In the genomic region with DNA sequence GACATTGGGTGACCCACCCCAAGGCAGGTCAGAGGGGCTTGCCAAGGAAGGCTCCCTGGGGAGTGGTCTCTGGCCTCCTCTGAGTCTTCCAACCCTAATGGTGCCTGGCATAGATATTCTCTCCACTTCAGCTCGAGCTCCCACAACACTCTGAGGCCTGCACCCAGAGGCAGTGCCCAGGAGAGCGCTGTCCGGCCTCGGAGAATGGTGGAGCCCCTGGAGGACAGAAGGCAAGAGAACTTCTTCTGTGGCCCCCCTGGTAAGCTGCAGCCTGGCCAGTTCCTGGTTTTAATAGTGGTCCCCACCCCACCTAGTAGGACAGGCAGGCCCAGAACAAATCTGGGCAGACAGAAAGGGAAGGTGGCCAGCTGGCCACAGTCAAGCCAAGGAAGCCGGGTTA, we compare ENCODE assay signal across 24 cellular contexts. TPM values are rescaled to one million over a fixed set of nuclear protein-coding genes. Genes with fewer than 3 reads are reported as not detected.
DNase-seq lines count a peak whose midpoint lies in the region; ATAC-seq, FAIRE-seq and TF ChIP-seq lines count a peak whose summit lies in the region.
"Had no signal": no experiment of that assay in that cellular context is flagged by ENCODE, and none has a peak within 500 bp of the region (broad histone marks: within the 10 kb centered on the region; RNA-seq: fewer than 3 reads in every experiment).

No MANE protein-coding gene starts in this region.

- CTCF ChIA-PET in CD4-positive, alpha-beta T cell (lab: Charles Lee) = no interaction called here
- CTCF ChIA-PET in RWPE1 (lab: Yijun Ruan, JAX) = interaction anchor here (0.6 to 5.9 kb wide), 3 partner anchors 24 to 175 kb away, joined by 3 to 112 read pairs (median 3); a partner anchor contains a TSS

- H3K27me3 ChIP-seq in CD4-positive, alpha-beta T cell (ENCODE audit: control insufficient read depth, insufficient read depth, low read length) = no peaks in the 10 kb centered on the region
- H3K27me3 ChIP-seq in endodermal cell (ENCODE audit: control insufficient read depth, insufficient read depth, low read length, poor library complexity, severe bottlenecking) (peaks cover 65% of the 10 kb centered on the region), spleen (replicated peaks in 1 of 7) (no peaks in the 10 kb centered on the region)
- H3K27me3 ChIP-seq: BLaER1 treated with 17β-estradiol and CSF1 and Interleukin-3, amounts not matched to agents 10 nM and 100 nM had no signal

- POLR2A ChIA-PET in CD4-positive, alpha-beta T cell (lab: Charles Lee) = interaction anchor here (1.0 kb wide), 1 partner anchor 40 kb away, joined by 7 read pairs; a partner anchor contains a TSS
- POLR2A ChIA-PET in RWPE1 (lab: Yijun Ruan, JAX; ENCODE audit: low non-redundant PET) = no interaction called here

- peaks cover 4% of the 10 kb centered on the region for H3K36me3 Mint-ChIP-seq in CD4-positive, alpha-beta T cell (ENCODE audit: low read depth)
- no peaks in the 10 kb centered on the region for H3K36me3 Mint-ChIP-seq in endodermal cell (ENCODE audit: low read depth)

- no peaks in the 10 kb centered on the region for H3K27me3 Mint-ChIP-seq in CD4-positive, alpha-beta T cell
- peaks cover 69% of the 10 kb centered on the region for H3K27me3 Mint-ChIP-seq in endodermal cell (ENCODE audit: insufficient read depth)
- H3K27me3 Mint-ChIP-seq: CD4-positive, alpha-beta memory T cell; CD8-positive, alpha-beta memory T cell had no signal

- no peaks in the 10 kb centered on the region for H3K9me3 ChIP-seq in CD4-positive, alpha-beta T cell (ENCODE audit: control insufficient read depth, low read length)
- no peaks in the 10 kb centered on the region for H3K9me3 ChIP-seq in endodermal cell (ENCODE audit: control insufficient read depth, low read length)
- no peaks in the 10 kb centered on the region for H3K9me3 ChIP-seq in spleen
- no peaks in the 10 kb centered on the region for H3K9me3 ChIP-seq in kidney (ENCODE audit: control insufficient read depth in 1 of 2, low read length in 2 of 2)
- H3K9me3 ChIP-seq: BLaER1 treated with 17β-estradiol and CSF1 and Interleukin-3, amounts not matched to agents 10 nM and 100 nM had no signal

- no peak for ATAC-seq in CD4-positive, alpha-beta T cell (ENCODE audit: poor library complexity)

- peaks cover 17% of the 10 kb centered on the region for H3K4me1 Mint-ChIP-seq in CD4-positive, alpha-beta T cell (ENCODE audit: low read depth)
- H3K4me1 Mint-ChIP-seq in endodermal cell = no peaks in the 10 kb centered on the region

- no peak for FAIRE-seq in kidney (lab: Jason Lieb, UNC)
- FAIRE-seq: A204.1, G401.6, GM19239 had no signal

- no peak overlapping the region for H3K27ac Mint-ChIP-seq in CD4-positive, alpha-beta T cell
- no peak overlapping the region for H3K27ac Mint-ChIP-seq in endodermal cell

- H3K4me3 ChIP-seq in endodermal cell (ENCODE audit: low read length) (no peak overlapping the region), spleen (no peak overlapping the region), kidney (ENCODE audit: low read length in 2 of 2) (no peak overlapping the region)
- H3K4me3 ChIP-seq: BLaER1 treated with 17β-estradiol and CSF1 and Interleukin-3, amounts not matched to agents 10 nM and 100 nM had no signal

- no peak overlapping the region for H3K27ac ChIP-seq in CD4-positive, alpha-beta T cell (ENCODE audit: low read depth, low read length)
- H3K27ac ChIP-seq in RWPE1 (peak overlapping the region; percentile 3; the same call in 1 of the 2 replicates), endodermal cell (ENCODE audit: low read depth, low read length) (no peak overlapping the region), spleen (no peak overlapping the region), kidney (ENCODE audit: low read depth in 2 of 2, low read length in 2 of 2) (no peak overlapping the region)
- H3K27ac ChIP-seq: BLaER1 treated with 17β-estradiol and CSF1 and Interleukin-3, amounts not matched to agents 10 nM and 100 nM; C4-2B had no signal

- intact Hi-C loops in CD4-positive, alpha-beta T cell (cut with DNase I, micrococcal nuclease) = no loop called here
- intact Hi-C loops in spleen (cut with DNase I; ENCODE audit: low total_unique reads) (loop anchor here (10.0 kb wide), 1 partner anchor 50 kb away; no protein-coding TSS in a partner anchor), kidney (cut with DNase I) (no loop called here)

- peak overlapping the region; percentile 54 for H3K4me3 Mint-ChIP-seq in CD4-positive, alpha-beta T cell
- H3K4me3 Mint-ChIP-seq in endodermal cell = no peak overlapping the region

- H3K9ac ChIP-seq in endodermal cell (ENCODE audit: extremely low read depth, low read length, poor library complexity, severe bottlenecking) = no peak overlapping the region
- no peak overlapping the region for H3K9ac ChIP-seq in kidney (ENCODE audit: low read length in 2 of 2)
- H3K9ac ChIP-seq: BLaER1 treated with 17β-estradiol and CSF1 and Interleukin-3, amounts not matched to agents 10 nM and 100 nM had no signal

- H3K4me1 ChIP-seq in endodermal cell (ENCODE audit: control insufficient read depth, insufficient read depth, low read length) = no peaks in the 10 kb centered on the region
- H3K4me1 ChIP-seq in spleen = peaks cover 10 to 33% (median 20%) of the 10 kb centered on the region in 6 donors
- peaks cover 0 to 4% of the 10 kb centered on the region in 2 donors for H3K4me1 ChIP-seq in kidney (ENCODE audit: control insufficient read depth in 1 of 2, insufficient read depth in 1 of 2, low read depth in 1 of 2, low read length in 2 of 2)

- no peaks in the 10 kb centered on the region for H3K36me3 ChIP-seq in endodermal cell (ENCODE audit: control insufficient read depth, insufficient read depth, low read length)
- H3K36me3 ChIP-seq in spleen = peaks cover 0 to 5% (median 0%) of the 10 kb centered on the region in 6 donors
- H3K36me3 ChIP-seq in kidney (ENCODE audit: control insufficient read depth in 1 of 2, insufficient read depth in 2 of 2, low read length in 2 of 2) = no peaks in the 10 kb centered on the region
- H3K36me3 ChIP-seq: BLaER1 treated with 17β-estradiol and CSF1 and Interleukin-3, amounts not matched to agents 10 nM and 100 nM had no signal

- H3K9me3 Mint-ChIP-seq in CD4-positive, alpha-beta T cell = no peaks in the 10 kb centered on the region
- H3K9me3 Mint-ChIP-seq in endodermal cell = no peaks in the 10 kb centered on the region
- H3K9me3 Mint-ChIP-seq: CD4-positive, alpha-beta memory T cell; CD8-positive, alpha-beta memory T cell had no signal

- no peak for DNase-seq in CD4-positive, alpha-beta T cell
- DNase-seq in RWPE1 (ENCODE audit: low spot score) (no peak), endodermal cell (peak; percentile 26), spleen (peak; percentile 41), kidney (no peak), NCI-H1694 (lab: John Stamatoyannopoulos, UW) (no peak), NCI-H1436 treated with DMSO at 0.1 percent for 48 hours (lab: John Stamatoyannopoulos, UW) (no peak)
- DNase-seq: 8988T; ACHN; CD4-positive, alpha-beta memory T cell; CD8-positive, alpha-beta memory T cell; COR-L47; DMS 273 treated with DMSO at 0.1 percent for 48 hours; DMS153; DMS79 treated with DMSO at 0.1 percent for 48 hours; GF-D8 had no signal

- no peak for TF ChIP-seq POLR2A in spleen (IDR thresholded peaks at IDR 0.05)

- no peak for TF ChIP-seq CTCF in CD4-positive, alpha-beta T cell (IDR thresholded peaks at IDR 0.05)
- no peak for TF ChIP-seq CTCF in RWPE1 (conservative IDR thresholded peaks at IDR 0.05; ENCODE audit: low read depth)
- no peak for TF ChIP-seq CTCF in endodermal cell (conservative IDR thresholded peaks at IDR 0.05)
- TF ChIP-seq CTCF in spleen (IDR thresholded peaks at IDR 0.05 in 8 of 11, conservative IDR thresholded peaks at IDR 0.05 in 3 of 11) = no peak
- TF ChIP-seq CTCF in kidney (IDR thresholded peaks at IDR 0.05; ENCODE audit: borderline replicate concordance, extremely low read depth, insufficient read depth) = no peak

- WGBS in endodermal cell (ENCODE audit: insufficient coverage in 1 of 2, insufficient read length in 1 of 2), 2 experiments = 91 to 100% methylated on average over 3 to 5 of the region's 5 CpGs
- 90 to 94% (median 93%) methylated on average over 5 of the region's 5 CpGs for WGBS in spleen, 5 donors

RNA-seq across cellular contexts. Expression of a gene that starts 7.0 kb away (rescaled TPM):
- under 1 TPM; 0.03 to 0.06 TPM for total RNA-seq in CD4-positive, alpha-beta T cell
- total RNA-seq in endodermal cell = under 1 TPM; 0.04 to 0.40 TPM
- 1.1 TPM for polyA plus RNA-seq in endodermal cell (2013, experiment 1 of 2)
- 1.9 TPM for polyA plus RNA-seq in endodermal cell (2013, experiment 2 of 2)
- 1 to 10 TPM in 2 of 7 donors, under 1 TPM in 4, not detected in 1; 0.05 to 3.0 (median 0.45) TPM for total RNA-seq in spleen
- under 1 TPM; 0.47 to 0.63 (median 0.54) TPM for polyA plus RNA-seq in spleen
- total RNA-seq in kidney = 0.69 TPM
- 0.04 TPM for polyA plus RNA-seq in kidney (ENCODE audit: insufficient read depth, low read depth, low replicate concordance)

RNA-seq across cellular contexts. Expression of a gene that starts 14.2 kb away (rescaled TPM):
- total RNA-seq in CD4-positive, alpha-beta T cell = not detected
- total RNA-seq in endodermal cell (not detected), spleen (not detected), kidney (not detected)
- not detected for polyA plus RNA-seq in endodermal cell (2013, experiment 1 of 2)
- not detected for polyA plus RNA-seq in endodermal cell (2013, experiment 2 of 2)
- polyA plus RNA-seq in spleen (1 to 10 TPM in 1 of 3 donors, under 1 TPM in 1, not detected in 1; 0.67 to 4.9 TPM), kidney (ENCODE audit: insufficient read depth, low read depth, low replicate concordance) (not detected)
- total RNA-seq: A673; CD4-positive, alpha-beta memory T cell; CD8-positive, alpha-beta memory T cell had no signal
- polyA plus RNA-seq: AG04450; BJ; CD4-positive, alpha-beta memory T cell; CD8-positive, alpha-beta memory T cell had no signal

RNA-seq across cellular contexts. Expression of a gene that starts 17.5 kb away (rescaled TPM):
- total RNA-seq in CD4-positive, alpha-beta T cell = 1 to 10 TPM; 2.8 to 3.0 TPM
- total RNA-seq in endodermal cell (10 to 100 TPM; 57.6 to 92.4 TPM), spleen (10 to 100 TPM in 4 of 7 donors, 1 to 10 TPM in 3; 8.3 to 16.8 (median 11.5) TPM), kidney (7.4 TPM)
- 80.7 TPM for polyA plus RNA-seq in endodermal cell (2013, experiment 1 of 2)
- 81.0 TPM for polyA plus RNA-seq in endodermal cell (2013, experiment 2 of 2)
- polyA plus RNA-seq in spleen (10 to 100 TPM in 1 of 3 donors, 1 to 10 TPM in 2; 6.0 to 10.3 (median 9.0) TPM), kidney (ENCODE audit: insufficient read depth, low read depth, low replicate concordance) (5.5 TPM)

RNA-seq across cellular contexts. Expression of a gene that starts 24.3 kb away (rescaled TPM):
- total RNA-seq in CD4-positive, alpha-beta T cell = 1 to 10 TPM; 1.0 to 1.5 TPM
- total RNA-seq in endodermal cell = under 1 TPM; 0.15 to 0.42 TPM
- 0.57 TPM for polyA plus RNA-seq in endodermal cell (2013, experiment 1 of 2)
- polyA plus RNA-seq in endodermal cell (2013, experiment 2 of 2) = 0.12 TPM
- total RNA-seq in spleen = 10 to 100 TPM in 3 of 7 donors, 1 to 10 TPM in 4; 3.5 to 19.4 (median 9.4) TPM
- 1 to 10 TPM; 2.2 to 8.0 (median 3.1) TPM for polyA plus RNA-seq in spleen
- 60.0 TPM for total RNA-seq in kidney
- 4.7 TPM for polyA plus RNA-seq in kidney (ENCODE audit: insufficient read depth, low read depth, low replicate concordance)

RNA-seq across cellular contexts. Expression of a gene that starts 40.6 kb away (rescaled TPM):
- 10 to 100 TPM; 30.7 to 31.9 TPM for total RNA-seq in CD4-positive, alpha-beta T cell
- total RNA-seq in endodermal cell (10 to 100 TPM; 90.6 to 98.7 TPM), spleen (10 to 100 TPM; 39.6 to 93.9 (median 61.6) TPM), kidney (76.9 TPM)
- polyA plus RNA-seq in endodermal cell (2013, experiment 1 of 2) = 63.5 TPM
- 51.7 TPM for polyA plus RNA-seq in endodermal cell (2013, experiment 2 of 2)
- polyA plus RNA-seq in spleen (10 to 100 TPM; 25.1 to 44.4 (median 35.1) TPM), kidney (ENCODE audit: insufficient read depth, low read depth, low replicate concordance) (83.0 TPM)

Comparison
In these comparisons a context has a peak if more than half of its experiments do, and no peak if none do; other contexts are left out.
1. DNase-seq: peak in endodermal cell (single experiment) and spleen (single experiment); none in CD4-positive, alpha-beta T cell (0 of 10), RWPE1 (single experiment), kidney (single experiment), NCI-H1694 (single experiment) and NCI-H1436 treated with DMSO at 0.1 percent for 48 hours (single experiment).